In the genomic region with DNA sequence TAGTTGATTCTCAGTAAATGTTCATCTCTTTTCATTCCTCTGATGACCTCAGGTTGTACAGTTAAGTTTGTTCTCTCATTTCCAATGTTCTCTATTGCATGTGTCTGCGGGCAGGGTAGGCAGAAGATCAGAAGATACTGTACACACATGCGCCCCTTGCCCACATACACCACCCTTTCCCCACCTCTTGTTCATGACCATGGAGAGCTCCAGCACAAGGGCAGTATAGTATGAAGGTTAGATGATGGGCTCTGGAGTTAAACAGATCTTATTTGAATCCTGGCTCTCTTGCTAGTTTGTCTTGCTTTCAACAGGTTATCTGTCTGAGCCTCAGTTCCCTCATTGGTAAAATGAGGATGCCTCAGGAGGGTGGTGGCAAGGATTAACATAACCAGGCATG, we compare ENCODE assay signal across 26 cellular contexts. TPM values are rescaled to one million over a fixed set of nuclear protein-coding genes. Genes with fewer than 3 reads are reported as not detected.
"Had no signal": no experiment of that assay in that cellular context is flagged by ENCODE, and none has a peak within 500 bp of the region (broad histone marks: within the 10 kb centered on the region; RNA-seq: fewer than 3 reads in every experiment).

No MANE protein-coding gene starts in this region.

- H3K4me2 ChIP-seq: SK-N-SH had no signal

- H3K27ac ChIP-seq: HL-60, RWPE1 had no signal

- H3K9me3 ChIP-seq: SK-N-SH had no signal

- ATAC-seq: Panc1, T-cell had no signal

- H3K9me2 ChIP-seq: SK-N-SH had no signal

- DNase-seq: KBM-7, MV-4-11, NCI-H1048, NCI-H1105, NCI-H1417, NCI-H1436 treated with DMSO at 0.1 percent for 48 hours, NCI-H1694, NCI-H187 treated with DMSO at 0.1 percent for 48 hours, NCI-H2081, NCI-H2107, NCI-H2171, NCI-H226, NCI-H446, NCI-H510A, NCI-H524 treated with DMSO at 0.1 percent for 48 hours, NCI-H69, NCI-H774, SHP77, SK-N-SH, SW 1271, T-cell had no signal

- H3K9ac ChIP-seq: SK-N-SH had no signal

RNA-seq across cellular contexts. Expression of gene PLD5, which starts 17.8 kb away (rescaled TPM):
- total RNA-seq: SK-MEL-5, T-cell had no signal
- polyA plus RNA-seq: IgD-negative memory B cell had no signal
